11 cellular contexts compared by ENCODE assay signal in genomic region chr6:144797881-144798589, GRCh38.
DNase-seq lines count a peak whose midpoint lies in the region; ATAC-seq and TF ChIP-seq lines count a peak whose summit lies in the region.
"Had no signal": no experiment of that assay in that cellular context is flagged by ENCODE, and none has a peak within 500 bp of the region (broad histone marks: within the 10 kb centered on the region; RNA-seq: fewer than 3 reads in every experiment).

No MANE protein-coding gene starts in this region.

- H3K4me1 Mint-ChIP-seq in endothelial cell (ENCODE audit: unreplicated experiment), result no peaks in the 10 kb centered on the region
- no peaks in the 10 kb centered on the region for H3K4me1 Mint-ChIP-seq in progenitor cell of endocrine pancreas (ENCODE audit: low read depth)
- H3K4me1 Mint-ChIP-seq: WTC11 had no signal

- no peak for ATAC-seq in GM18909 (IDR thresholded peaks at IDR 0.05; ENCODE audit: poor library complexity, unreplicated experiment)
- ATAC-seq: effector memory CD8-positive, alpha-beta T cell; WTC11 had no signal

- no peak overlapping the region for H3K4me3 Mint-ChIP-seq in endothelial cell (ENCODE audit: unreplicated experiment)
- no peak overlapping the region for H3K4me3 Mint-ChIP-seq in progenitor cell of endocrine pancreas (ENCODE audit: low read depth)
- H3K4me3 Mint-ChIP-seq: effector memory CD8-positive, alpha-beta T cell; WTC11 had no signal

- H3K9me3 Mint-ChIP-seq in endothelial cell (ENCODE audit: unreplicated experiment), result no peaks in the 10 kb centered on the region
- H3K9me3 Mint-ChIP-seq in progenitor cell of endocrine pancreas (ENCODE audit: low read depth), result peaks cover 17% of the 10 kb centered on the region
- H3K9me3 Mint-ChIP-seq: effector memory CD8-positive, alpha-beta T cell had no signal

- DNase-seq in AG08395 (ENCODE audit: low spot score), result peak; percentile 66
- DNase-seq in HS-5 (ENCODE audit: low read depth), result peak; percentile 87
- peak; percentile 12 for DNase-seq in amniotic stem cell (lab: John Stamatoyannopoulos, UW)
- peak; percentile 14 for DNase-seq in glomerular endothelial cell (ENCODE audit: extremely low read depth, low read depth, low spot score)
- DNase-seq in endothelial cell (ENCODE audit: low spot score), result no peak
- no peak for DNase-seq in activated T-cell treated with anti-CD3 and anti-CD28 coated beads for 4 hours
- no peak for DNase-seq in progenitor cell of endocrine pancreas (ENCODE audit: low spot score, unreplicated experiment)
- DNase-seq: amygdala; effector memory CD8-positive, alpha-beta T cell had no signal

- H3K36me3 Mint-ChIP-seq in endothelial cell (ENCODE audit: low read depth, unreplicated experiment) (peaks cover 22% of the 10 kb centered on the region), progenitor cell of endocrine pancreas (ENCODE audit: insufficient read depth) (peaks cover 47% of the 10 kb centered on the region)

- no peak for TF ChIP-seq CTCF in endothelial cell (IDR thresholded peaks at IDR 0.05; ENCODE audit: unreplicated experiment)
- no peak for TF ChIP-seq CTCF in progenitor cell of endocrine pancreas (IDR thresholded peaks at IDR 0.05; ENCODE audit: unreplicated experiment)

- H3K27me3 Mint-ChIP-seq in endothelial cell (ENCODE audit: unreplicated experiment), result no peaks in the 10 kb centered on the region
- no peaks in the 10 kb centered on the region for H3K27me3 Mint-ChIP-seq in progenitor cell of endocrine pancreas
- H3K27me3 Mint-ChIP-seq: effector memory CD8-positive, alpha-beta T cell had no signal

- H3K27ac Mint-ChIP-seq in endothelial cell (ENCODE audit: unreplicated experiment) (no peak overlapping the region), progenitor cell of endocrine pancreas (no peak overlapping the region)
- H3K27ac Mint-ChIP-seq: WTC11 had no signal

Comparison
In these comparisons a context has a peak if more than half of its experiments do, and no peak if none do; other contexts are left out.
1. DNase-seq: peak in AG08395 (single experiment), HS-5 (single experiment), amniotic stem cell (single experiment) and glomerular endothelial cell (single experiment); none in endothelial cell (single experiment), activated T-cell treated with anti-CD3 and anti-CD28 coated beads for 4 hours (single experiment) and progenitor cell of endocrine pancreas (single experiment).